ENCODE assay signal across 16 cellular contexts in genomic region chr9:87359264-87359663, GRCh38.
A peak's percentile ranks its signal among the peaks of the same experiment; 100 is the strongest.
DNase-seq lines count a peak whose midpoint lies in the region; ATAC-seq lines count a peak whose summit lies in the region.
"Had no signal": no experiment of that assay in that cellular context is flagged by ENCODE, and none has a peak within 500 bp of the region (broad histone marks: within the 10 kb centered on the region; RNA-seq: fewer than 3 reads in every experiment).

No MANE protein-coding gene starts in this region.

- H3K36me3 ChIP-seq in MG63 (no peaks in the 10 kb centered on the region), SJSA1 (no peaks in the 10 kb centered on the region)
- H3K36me3 ChIP-seq: BE2C had no signal

- H3K9me3 ChIP-seq in MG63 (peaks cover 7% of the 10 kb centered on the region), SJSA1 (replicated peaks) (no peaks in the 10 kb centered on the region)
- H3K9me3 ChIP-seq: BE2C, Caco-2 had no signal

- H3K27me3 ChIP-seq in MG63 (no peaks in the 10 kb centered on the region), SJSA1 (replicated peaks) (no peaks in the 10 kb centered on the region)
- H3K27me3 ChIP-seq: BE2C had no signal

- ATAC-seq in GM19463 (IDR thresholded peaks at IDR 0.05; ENCODE audit: unreplicated experiment): no peak
- ATAC-seq: GM23338 had no signal

- peaks cover 20% of the 10 kb centered on the region for H3K4me1 ChIP-seq in SJSA1 (replicated peaks)
- H3K4me1 ChIP-seq: BE2C had no signal

- H3K4me3 ChIP-seq in MG63 (no peak overlapping the region), SJSA1 (no peak overlapping the region)
- H3K4me3 ChIP-seq: GM23338 had no signal

- peak overlapping the region; percentile 65 for H3K27ac ChIP-seq in SJSA1

- DNase-seq in LHCN-M2 (ENCODE audit: low read depth): peak; percentile 85
- DNase-seq in MG63: peak; percentile 36
- DNase-seq in SJSA1 (ENCODE audit: low read depth in 1 of 2, low spot score in 2 of 2): no peak
- peak; percentile 89 for DNase-seq in myocyte (ENCODE audit: low read depth)
- no peak for DNase-seq in GOT3 (lab: John Stamatoyannopoulos, UW)
- DNase-seq in activated T-cell treated with anti-CD3 and anti-CD28 coated beads, Interleukin-2, amount 50 U/mL, for 48 hours: no peak
- DNase-seq in NCI-H2196 (lab: John Stamatoyannopoulos, UW; ENCODE audit: unreplicated experiment): no peak
- DNase-seq: ACHN; BE2C; C1 segment of cervical spinal cord; Caco-2; CD4-positive, CD25-positive, alpha-beta regulatory T cell; CD8-positive, alpha-beta memory T cell; H9 had no signal

Comparison
In these comparisons a context has a peak if more than half of its experiments do, and no peak if none do; other contexts are left out.
1. DNase-seq: peak in LHCN-M2 (single experiment), MG63 (single experiment) and myocyte (single experiment); none in SJSA1 (0 of 2), GOT3 (single experiment), activated T-cell treated with anti-CD3 and anti-CD28 coated beads, Interleukin-2, amount 50 U/mL, for 48 hours (0 of 2) and NCI-H2196 (single experiment).